31 cellular contexts compared by ENCODE assay signal in genomic region chr16:7171151-7171550, GRCh38.
"Had no signal": no experiment of that assay in that cellular context is flagged by ENCODE, and none has a peak within 500 bp of the region (broad histone marks: within the 10 kb centered on the region; RNA-seq: fewer than 3 reads in every experiment).

No MANE protein-coding gene starts in this region.

- H2AFZ ChIP-seq: neural progenitor cell, parathyroid adenoma had no signal

- H3K79me2 ChIP-seq: parathyroid adenoma had no signal

- H3K9me3 ChIP-seq: ovary, psoas muscle, suprapubic skin, testis, transverse colon, upper lobe of right lung, uterus had no signal

- H3K4me3 Mint-ChIP-seq: naive thymus-derived CD8-positive, alpha-beta T cell; natural killer cell treated with Interleukin-12 subunit alpha and Interleukin-12 subunit beta and Interleukin-15 and Interleukin-18, amount 100 ng/mL, for 72 hours; nephron progenitor cell; neural progenitor cell; stimulated activated memory B cell treated with anti-CD40 and anti-IgM and Interleukin-4, amounts not matched to agents 10 μg/mL and 1 μg/mL and 100 μg/mL, for 72 hours; stimulated activated naive CD8-positive, alpha-beta T cell treated with anti-CD3 and anti-CD28 coated beads, Interleukin-15, amount 100 ng/mL, for 72 hours; type B pancreatic cell had no signal

- H3K9me3 Mint-ChIP-seq: nephron progenitor cell, neural progenitor cell, type B pancreatic cell had no signal

- H3K27me3 ChIP-seq: neural progenitor cell, ovary, spleen, suprapubic skin, testis, tibial artery, transverse colon, upper lobe of right lung, uterus had no signal

- H3K36me3 Mint-ChIP-seq: neural progenitor cell; stimulated activated memory B cell treated with anti-CD40 and anti-IgM and Interleukin-4, amounts not matched to agents 10 μg/mL and 1 μg/mL and 100 μg/mL, for 72 hours; type B pancreatic cell had no signal

- DNase-seq: naive thymus-derived CD8-positive, alpha-beta T cell; nephron progenitor cell; occipital lobe; ovary; posterior cingulate gyrus; psoas muscle; right cardiac atrium; spleen; stimulated activated CD4-positive, alpha-beta T cell treated with anti-CD3 and anti-CD28 coated beads, Interleukin-12 subunit alpha, Interleukin-12 subunit beta, amount 100 ng/mL, for 4 hours; stimulated activated CD4-positive, alpha-beta T cell treated with anti-CD3 and anti-CD28 coated beads, Interleukin-1b, Interleukin-23, amount 100 ng/mL, for 48 hours; stimulated activated CD4-positive, alpha-beta T cell treated with anti-CD3 and anti-CD28 coated beads, Interleukin-4, amount 100 ng/mL, for 1 hour; stimulated activated CD4-positive, alpha-beta T cell treated with anti-CD3 and anti-CD28 coated beads, Interleukin-4, amount 100 ng/mL, for 4 hours; stimulated activated CD8-positive, alpha-beta memory T cell treated with anti-CD3 and anti-CD28 coated beads, Interleukin-4, amount 100 ng/mL, for 48 hours; stimulated activated naive CD4-positive, alpha-beta T cell; stimulated activated naive CD8-positive, alpha-beta T cell treated with anti-CD3 and anti-CD28 coated beads, Interleukin-15, amount 100 ng/mL, for 72 hours; stimulated activated naive CD8-positive, alpha-beta T cell treated with anti-CD3 and anti-CD28 coated beads, Interleukin-15, Interleukin-2, amounts not matched to agents 100 U/mL and 50 U/mL, for 24 hours; substantia nigra; testis; tibial artery; transverse colon; upper lobe of right lung; uterus had no signal

- H3K4me2 ChIP-seq: neural progenitor cell, smooth muscle cell had no signal

- H3K4me1 ChIP-seq: neural progenitor cell, parathyroid adenoma, psoas muscle, spleen, suprapubic skin, testis, tibial artery, transverse colon, upper lobe of right lung, uterus had no signal

- H3K4me3 ChIP-seq: neural progenitor cell, ovary, psoas muscle, skin epidermis, smooth muscle cell, spleen, suprapubic skin, testis, tibial artery, transverse colon, upper lobe of right lung, uterus had no signal

- H3K27ac ChIP-seq: neural progenitor cell, ovary, parathyroid adenoma, psoas muscle, skin epidermis, spleen, suprapubic skin, testis, tibial artery, transverse colon, upper lobe of right lung, uterus had no signal

- H3K36me3 ChIP-seq: neural progenitor cell, ovary, spleen, suprapubic skin, tibial artery, transverse colon, upper lobe of right lung, uterus had no signal

- ATAC-seq: naive thymus-derived CD8-positive, alpha-beta T cell; natural killer cell treated with Interleukin-12 subunit alpha and Interleukin-12 subunit beta and Interleukin-15 and Interleukin-18, amount 100 ng/mL, for 72 hours; psoas muscle; right cardiac atrium; sciatic nerve; stimulated activated memory B cell treated with anti-CD40 and anti-IgM and Interleukin-4, amounts not matched to agents 10 μg/mL and 1 μg/mL and 100 μg/mL, for 72 hours; stimulated activated naive CD8-positive, alpha-beta T cell treated with anti-CD3 and anti-CD28 coated beads, Interleukin-15, amount 100 ng/mL, for 72 hours; stimulated activated naive CD8-positive, alpha-beta T cell treated with anti-CD3 and anti-CD28 coated beads, Interleukin-15, Interleukin-2, amounts not matched to agents 100 U/mL and 50 U/mL, for 24 hours; upper lobe of right lung had no signal

- H3K27me3 Mint-ChIP-seq: naive thymus-derived CD8-positive, alpha-beta T cell; natural killer cell treated with Interleukin-12 subunit alpha and Interleukin-12 subunit beta and Interleukin-15 and Interleukin-18, amount 100 ng/mL, for 72 hours; stimulated activated memory B cell treated with anti-CD40 and anti-IgM and Interleukin-4, amounts not matched to agents 10 μg/mL and 1 μg/mL and 100 μg/mL, for 72 hours; stimulated activated naive CD8-positive, alpha-beta T cell treated with anti-CD3 and anti-CD28 coated beads, Interleukin-15, amount 100 ng/mL, for 72 hours had no signal

- H3K9ac ChIP-seq: neural progenitor cell, parathyroid adenoma had no signal

- H3K4me1 Mint-ChIP-seq: naive thymus-derived CD8-positive, alpha-beta T cell; neural progenitor cell; stimulated activated memory B cell treated with anti-CD40 and anti-IgM and Interleukin-4, amounts not matched to agents 10 μg/mL and 1 μg/mL and 100 μg/mL, for 72 hours; stimulated activated naive CD8-positive, alpha-beta T cell treated with anti-CD3 and anti-CD28 coated beads, Interleukin-15, amount 100 ng/mL, for 72 hours had no signal
